In the genomic region with DNA sequence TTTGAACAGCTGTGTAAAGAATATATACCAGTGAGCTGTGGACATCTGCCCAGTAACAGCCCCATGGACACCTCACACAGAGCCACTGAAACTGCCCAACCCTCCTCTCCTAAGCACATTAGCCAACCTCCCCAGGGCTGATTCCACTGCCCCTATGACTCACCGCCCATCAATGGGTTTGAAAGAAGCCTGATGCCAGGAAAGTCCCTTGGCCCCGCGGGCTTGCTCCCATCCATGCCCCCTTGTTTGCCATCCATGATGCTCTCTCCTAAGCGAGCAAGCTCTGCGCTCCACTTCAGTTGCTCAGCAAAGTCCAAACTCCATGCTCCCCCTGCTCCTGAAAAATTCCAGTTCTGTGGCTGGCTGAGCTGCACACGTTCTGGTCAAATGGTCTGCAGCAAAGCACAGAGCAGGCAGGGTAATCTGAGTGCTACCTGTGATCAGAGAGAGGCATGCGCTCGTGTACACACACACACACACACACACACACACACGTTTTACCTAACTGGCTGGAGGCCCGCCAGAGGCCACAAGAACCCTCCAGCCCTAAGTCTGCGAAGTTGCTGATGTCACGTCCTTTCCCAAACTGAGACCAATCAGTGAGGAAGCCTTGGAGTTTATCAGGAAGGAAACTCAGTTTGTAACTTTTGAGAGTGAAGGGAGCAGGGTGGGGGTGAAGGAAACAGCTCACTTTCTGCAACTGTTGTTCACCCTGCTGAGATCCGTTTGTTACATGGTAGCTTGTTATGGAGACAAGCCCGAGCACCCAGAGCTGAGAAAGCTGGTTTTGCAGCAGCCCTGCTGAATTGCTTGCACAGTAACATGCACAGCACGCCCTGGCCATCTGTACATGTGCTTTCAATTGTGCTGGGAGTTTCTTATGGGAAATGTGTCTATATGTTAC, we compare ENCODE assay signal across 8 cellular contexts. TPM values are rescaled to one million over a fixed set of nuclear protein-coding genes. Genes with fewer than 3 reads are reported as not detected.
DNase-seq lines count a peak whose midpoint lies in the region; ATAC-seq and TF ChIP-seq lines count a peak whose summit lies in the region.

A gene with protein sequence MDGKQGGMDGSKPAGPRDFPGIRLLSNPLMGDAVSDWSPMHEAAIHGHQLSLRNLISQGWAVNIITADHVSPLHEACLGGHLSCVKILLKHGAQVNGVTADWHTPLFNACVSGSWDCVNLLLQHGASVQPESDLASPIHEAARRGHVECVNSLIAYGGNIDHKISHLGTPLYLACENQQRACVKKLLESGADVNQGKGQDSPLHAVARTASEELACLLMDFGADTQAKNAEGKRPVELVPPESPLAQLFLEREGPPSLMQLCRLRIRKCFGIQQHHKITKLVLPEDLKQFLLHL (minus strand): TSS at position 466 of the 904 bp plus-strand sequence. CDS start 209 bp downstream, at position 257.

- 31 to 63% (median 48%) methylated on average over 13 to 15 of the region's 15 CpGs for WGBS in heart left ventricle, 4 donors
- 60% methylated on average over 15 of the region's 15 CpGs for WGBS in smooth muscle cell (ENCODE audit: low lambda C conversion rate)

- H3K27me3 ChIP-seq in heart left ventricle, result peaks cover 0 to 5% (median 0%) of the 10 kb centered on the region in 9 donors
- H3K27me3 ChIP-seq in smooth muscle cell (ENCODE audit: low read depth), result no peaks in the 10 kb centered on the region
- H3K27me3 ChIP-seq in MM.1S (replicated peaks; ENCODE audit: insufficient read depth, low read length), result no peaks in the 10 kb centered on the region

- H3K79me2 ChIP-seq in smooth muscle cell (ENCODE audit: low read depth), result no peaks in the 10 kb centered on the region
- no peaks in the 10 kb centered on the region for H3K79me2 ChIP-seq in MM.1S (ENCODE audit: low read length)

- H3K9me3 ChIP-seq in heart left ventricle (no peaks in the 10 kb centered on the region), smooth muscle cell (replicated peaks; ENCODE audit: low read depth) (no peaks in the 10 kb centered on the region), MM.1S (replicated peaks; ENCODE audit: insufficient read depth, low read length) (no peaks in the 10 kb centered on the region)

- H3K9me2 ChIP-seq in MM.1S (replicated peaks; ENCODE audit: insufficient read depth, low read length), result no peaks in the 10 kb centered on the region

- intact Hi-C loops in heart left ventricle (cut with DNase I), result no loop called here

- peak; percentile 73 for ATAC-seq in GM18502 (IDR thresholded peaks at IDR 0.05; ENCODE audit: poor library complexity, unreplicated experiment)
- ATAC-seq in heart left ventricle, result peak; percentile 67 to 86 (median 72)

- H4K20me1 ChIP-seq in smooth muscle cell (ENCODE audit: low read depth), result no peaks in the 10 kb centered on the region
- no peaks in the 10 kb centered on the region for H4K20me1 ChIP-seq in MM.1S (ENCODE audit: insufficient read depth, low read length)

- no peaks in the 10 kb centered on the region for H3K4me1 ChIP-seq in heart left ventricle
- no peaks in the 10 kb centered on the region for H3K4me1 ChIP-seq in smooth muscle cell (ENCODE audit: low read depth)
- H3K4me1 ChIP-seq in MM.1S (ENCODE audit: low read length), result no peaks in the 10 kb centered on the region

- H3K27ac ChIP-seq in heart left ventricle (peak within 1 kb of the TSS in 5 of 12 donors; percentile 6 to 29 (median 26)), smooth muscle cell (ENCODE audit: low read depth) (peak within 1 kb of the TSS; percentile 22), MM.1S (ENCODE audit: low read length) (no peak within 1 kb of the TSS)

- peak within 1 kb of the TSS; percentile 69 for H2AFZ ChIP-seq in smooth muscle cell (ENCODE audit: low read depth)
- H2AFZ ChIP-seq in MM.1S (ENCODE audit: low read length), result no peak within 1 kb of the TSS

- no peak for TF ChIP-seq CTCF in heart left ventricle (IDR thresholded peaks at IDR 0.05)
- TF ChIP-seq CTCF in smooth muscle cell (IDR thresholded peaks at IDR 0.05; ENCODE audit: borderline replicate concordance, insufficient read depth, poor library complexity, severe bottlenecking), result no peak
- no peak for TF ChIP-seq CTCF in MM.1S (IDR thresholded peaks at IDR 0.05; ENCODE audit: low read length)

- H3K36me3 ChIP-seq in heart left ventricle, result no peaks in the 10 kb centered on the region
- H3K36me3 ChIP-seq in smooth muscle cell (ENCODE audit: low read depth), result no peaks in the 10 kb centered on the region
- no peaks in the 10 kb centered on the region for H3K36me3 ChIP-seq in MM.1S (replicated peaks; ENCODE audit: insufficient read depth, low read length)

- H3K4me2 ChIP-seq in smooth muscle cell (no peak within 1 kb of the TSS), MM.1S (ENCODE audit: low read depth, low read length) (no peak within 1 kb of the TSS)

- peak within 1 kb of the TSS in 9 of 12 donors; percentile 12 to 44 (median 27) for H3K4me3 ChIP-seq in heart left ventricle
- H3K4me3 ChIP-seq in smooth muscle cell, result no peak within 1 kb of the TSS
- H3K4me3 ChIP-seq in MM.1S (ENCODE audit: low read length), result no peak within 1 kb of the TSS

- H3K9ac ChIP-seq in smooth muscle cell (ENCODE audit: low read depth) (no peak within 1 kb of the TSS), MM.1S (ENCODE audit: low read length) (no peak within 1 kb of the TSS)

- H3F3A ChIP-seq in smooth muscle cell (ENCODE audit: low read depth) (no peaks in the 10 kb centered on the region), MM.1S (ENCODE audit: insufficient read depth, low read length) (no peaks in the 10 kb centered on the region)

- no peak for TF ChIP-seq POLR2A in heart left ventricle (IDR thresholded peaks at IDR 0.05)

- DNase-seq in AG08396 (ENCODE audit: low spot score), result peak; percentile 39
- DNase-seq in NCI-H146 (lab: John Stamatoyannopoulos, UW), result peak; percentile 35
- peak; percentile 1 for DNase-seq in activated T-helper 9 cell treated with anti-CD3 and anti-CD28 coated beads, Interleukin-2, amount 50 U/mL, for 16 hours (ENCODE audit: low read depth)
- peak in 3 of 5 donors; percentile 28 to 41 (median 30) for DNase-seq in heart left ventricle
- no peak for DNase-seq in smooth muscle cell (lab: John Stamatoyannopoulos, UW; ENCODE audit: unreplicated experiment)
- DNase-seq in MM.1S, result no peak
- DNase-seq in NCI-H1105 (lab: John Stamatoyannopoulos, UW), result no peak

RNA-seq across cellular contexts. Expression of the gene that starts here (rescaled TPM):
- total RNA-seq in heart left ventricle (1 to 10 TPM in 5 of 9 donors, under 1 TPM in 4; 0.37 to 2.8 (median 1.6) TPM), smooth muscle cell (0.85 TPM in 1 of 2 replicates, not detected in the other)
- polyA plus RNA-seq in heart left ventricle (1 to 10 TPM in 1 of 2 donors, under 1 TPM in 1; 0.88 to 1.4 TPM), smooth muscle cell (0.39 TPM in 1 of 2 replicates, not detected in the other)

Comparison
In these comparisons a context has a peak if more than half of its experiments do, and no peak if none do; other contexts are left out.
1. DNase-seq: peak in AG08396 (single experiment), NCI-H146 (single experiment), activated T-helper 9 cell treated with anti-CD3 and anti-CD28 coated beads, Interleukin-2, amount 50 U/mL, for 16 hours (single experiment) and heart left ventricle (3 of 5); none in smooth muscle cell (single experiment), MM.1S (single experiment) and NCI-H1105 (single experiment).
2. H3K4me3 ChIP-seq: peak in heart left ventricle (9 of 12); none in smooth muscle cell (single experiment) and MM.1S (single experiment).